In genomic region chr21:44482581-44483287, GRCh38 we compare ENCODE assay signal across 1 cellular context.
TF ChIP-seq lines count a peak whose summit lies in the region.

No MANE protein-coding gene starts in this region.

TF ChIP-seq in HepG2, 621 proteins besides CTCF, POLR2A, EP300 and RAD21 (continued from another document and continues in another):
- TF ChIP-seq ELK4 (CRISPR knock-in tag; IDR thresholded peaks at IDR 0.05; ENCODE audit: borderline replicate concordance) (no peak), HHEX (CRISPR knock-in tag; IDR thresholded peaks at IDR 0.05) (no peak), ZNF234 (CRISPR knock-in tag; conservative IDR thresholded peaks at IDR 0.05) (no peak), NCOA2 (CRISPR knock-in tag; IDR thresholded peaks at IDR 0.05) (peak; percentile 71), ZNF275 (CRISPR knock-in tag; IDR thresholded peaks at IDR 0.05; ENCODE audit: borderline replicate concordance) (no peak; the same call in 1 of the 2 replicates), KDM5A (IDR thresholded peaks at IDR 0.05; ENCODE audit: borderline replicate concordance, low read length) (no peak), FOXC1 (CRISPR knock-in tag; IDR thresholded peaks at IDR 0.05; ENCODE audit: borderline replicate concordance) (peak; percentile 63; the same call in 1 of the 2 replicates), ZFP91 (CRISPR knock-in tag; IDR thresholded peaks at IDR 0.05; ENCODE audit: borderline replicate concordance) (peak; percentile 75; the same call in 1 of the 2 replicates), PRMT3 (CRISPR knock-in tag; IDR thresholded peaks at IDR 0.05; ENCODE audit: borderline replicate concordance, low read depth) (no peak), SMAD9 (CRISPR knock-in tag; IDR thresholded peaks at IDR 0.05) (no peak), THAP9 (CRISPR knock-in tag; IDR thresholded peaks at IDR 0.05; ENCODE audit: borderline replicate concordance) (peak; percentile 33; the same call in 1 of the 2 replicates), ZBTB38 (CRISPR knock-in tag; IDR thresholded peaks at IDR 0.05) (peak; percentile 61; the same call in 1 of the 2 replicates), AFF4 (CRISPR knock-in tag; IDR thresholded peaks at IDR 0.05) (peak; percentile 59; the same call in 1 of the 2 replicates), TSC22D2 (CRISPR knock-in tag; IDR thresholded peaks at IDR 0.05; ENCODE audit: borderline replicate concordance) (no peak), HCFC1 (IDR thresholded peaks at IDR 0.05; ENCODE audit: low read depth, low read length) (no peak), ZNF574 (CRISPR knock-in tag; IDR thresholded peaks at IDR 0.05) (peak; percentile 65), KLF15 (CRISPR knock-in tag; IDR thresholded peaks at IDR 0.05; ENCODE audit: borderline replicate concordance) (no peak), TCF12 (IDR thresholded peaks at IDR 0.05) (no peak), TCF12 (CRISPR knock-in tag; IDR thresholded peaks at IDR 0.05) (no peak), ZNF17 (CRISPR knock-in tag; IDR thresholded peaks at IDR 0.05) (no peak), TCF7L2 (IDR thresholded peaks at IDR 0.05; ENCODE audit: low read depth, low read length) (no peak), NR1H2 (CRISPR knock-in tag; IDR thresholded peaks at IDR 0.05; ENCODE audit: borderline replicate concordance, low read depth) (no peak), SRY (CRISPR knock-in tag; IDR thresholded peaks at IDR 0.05) (no peak; the same call in 1 of the 2 replicates), FOXP1 (IDR thresholded peaks at IDR 0.05) (no peak), FOXP1 (CRISPR knock-in tag; IDR thresholded peaks at IDR 0.05) (peak; percentile 30), MTF1 (CRISPR knock-in tag; IDR thresholded peaks at IDR 0.05) (no peak), ZNF101 (CRISPR knock-in tag; IDR thresholded peaks at IDR 0.05; ENCODE audit: borderline replicate concordance, low read depth) (0 out of 2 replicates have a peak, but pooled peaks have one; percentile 75), RFX1 (IDR thresholded peaks at IDR 0.05) (no peak), ZNF660 (CRISPR knock-in tag; IDR thresholded peaks at IDR 0.05; ENCODE audit: borderline replicate concordance, low read depth) (no peak), CERS6 (CRISPR knock-in tag; IDR thresholded peaks at IDR 0.05) (no peak), ZNF749 (CRISPR knock-in tag; IDR thresholded peaks at IDR 0.05; ENCODE audit: borderline replicate concordance) (no peak), TFE3 (CRISPR knock-in tag; IDR thresholded peaks at IDR 0.05) (no peak), HOXA5 (CRISPR knock-in tag; IDR thresholded peaks at IDR 0.05) (no peak), ZNF337 (CRISPR knock-in tag; IDR thresholded peaks at IDR 0.05; ENCODE audit: borderline replicate concordance, low read depth) (no peak), DNMT1 (CRISPR knock-in tag; IDR thresholded peaks at IDR 0.05) (no peak), FOXO1 (CRISPR knock-in tag; IDR thresholded peaks at IDR 0.05) (no peak), HNRNPH1 (optimal IDR thresholded peaks at IDR 0.05; ENCODE audit: low read depth, low read length) (no peak), PRDM4 (CRISPR knock-in tag; IDR thresholded peaks at IDR 0.05; ENCODE audit: borderline replicate concordance) (no peak), ZSCAN12 (CRISPR knock-in tag; IDR thresholded peaks at IDR 0.05) (no peak), TP53 (CRISPR knock-in tag; conservative IDR thresholded peaks at IDR 0.05) (no peak), ZKSCAN1 (IDR thresholded peaks at IDR 0.05; ENCODE audit: low read length) (no peak), ZFP36L2 (CRISPR knock-in tag; IDR thresholded peaks at IDR 0.05) (no peak), CEBPB (IDR thresholded peaks at IDR 0.05; ENCODE audit: borderline replicate concordance, low read depth, low read length) (0 out of 2 replicates have a peak, but pooled peaks have one; percentile 2)
